Comparison of ENCODE assay signal across 1 cellular context in the genomic region with DNA sequence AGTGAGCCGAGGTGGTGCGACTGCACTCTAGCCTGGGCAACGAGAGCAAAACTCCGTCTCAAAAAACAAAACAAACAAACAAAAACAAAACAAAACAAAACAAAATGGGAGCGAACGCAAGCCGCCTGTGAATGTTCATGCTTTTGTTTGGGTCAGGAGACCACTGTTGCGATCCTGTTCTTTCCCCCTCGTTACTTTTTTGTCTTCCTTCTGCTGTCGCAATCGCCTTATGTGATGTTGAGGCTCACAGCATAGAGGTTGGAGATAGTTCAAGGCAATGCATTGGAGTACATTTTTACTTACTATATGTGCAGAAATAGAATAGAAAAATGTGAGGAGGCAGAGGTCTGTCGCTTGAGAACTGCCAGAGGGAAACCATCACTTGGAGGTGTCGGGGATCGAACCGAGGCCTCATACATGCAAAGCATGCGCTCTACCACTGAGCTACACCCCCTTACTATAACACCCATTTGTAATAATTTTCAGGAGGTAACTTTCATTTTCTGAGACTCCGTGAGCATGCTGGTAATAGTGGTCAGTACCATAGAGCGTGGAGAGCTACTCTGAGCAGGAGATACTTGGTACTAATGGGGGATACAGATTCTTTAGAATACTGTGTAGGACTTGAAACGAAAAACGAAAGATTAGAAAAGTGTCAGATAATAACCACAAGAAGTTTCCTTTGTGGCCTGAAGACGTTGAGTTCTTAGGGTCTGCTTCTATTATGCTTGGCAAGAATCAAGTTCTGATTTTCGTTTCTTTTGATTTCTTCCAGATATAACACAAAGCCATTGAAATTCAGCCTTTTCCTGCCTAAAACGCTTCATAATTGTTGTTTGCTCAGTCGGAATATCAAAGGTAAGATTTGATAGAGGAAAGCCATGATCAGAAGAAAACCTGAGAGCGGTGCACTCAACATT.
TF ChIP-seq lines count a peak whose summit lies in the region.

No MANE protein-coding gene starts in this region.

TF ChIP-seq in H1, 55 proteins besides CTCF, POLR2A, EP300 and RAD21 (continued from another document):
- TF ChIP-seq ASH2L (IDR thresholded peaks at IDR 0.05; ENCODE audit: low read length) = no peak
- TF ChIP-seq TBP (IDR thresholded peaks at IDR 0.05; ENCODE audit: low read depth, low read length) = peak; percentile 98
- TF ChIP-seq JUND (IDR thresholded peaks at IDR 0.05; ENCODE audit: low read length) = no peak
- TF ChIP-seq KDM1A (IDR thresholded peaks at IDR 0.05; ENCODE audit: borderline replicate concordance, low read length) = no peak
- no peak for TF ChIP-seq SP4 (IDR thresholded peaks at IDR 0.05; ENCODE audit: low read length)
- TF ChIP-seq SIN3A (conservative IDR thresholded peaks at IDR 0.05 in 1 of 2, IDR thresholded peaks at IDR 0.05 in 1 of 2; ENCODE audit: low read depth in 1 of 2, low read length in 2 of 2) = peak in 1 of 2 experiments; percentile 45; a peak in 1 of 4 replicates
- TF ChIP-seq TCF12 (IDR thresholded peaks at IDR 0.05; ENCODE audit: low read depth, low read length) = no peak
- TF ChIP-seq SIRT6 (IDR thresholded peaks at IDR 0.05; ENCODE audit: low read length) = no peak
- no peak for TF ChIP-seq HDAC6 (IDR thresholded peaks at IDR 0.05; ENCODE audit: low read depth, low read length)
- TF ChIP-seq ZNF274 (IDR thresholded peaks at IDR 0.05; ENCODE audit: borderline replicate concordance, extremely low read depth, low read length) = no peak
